Comparison of ENCODE assay signal across 15 cellular contexts in the genomic region with DNA sequence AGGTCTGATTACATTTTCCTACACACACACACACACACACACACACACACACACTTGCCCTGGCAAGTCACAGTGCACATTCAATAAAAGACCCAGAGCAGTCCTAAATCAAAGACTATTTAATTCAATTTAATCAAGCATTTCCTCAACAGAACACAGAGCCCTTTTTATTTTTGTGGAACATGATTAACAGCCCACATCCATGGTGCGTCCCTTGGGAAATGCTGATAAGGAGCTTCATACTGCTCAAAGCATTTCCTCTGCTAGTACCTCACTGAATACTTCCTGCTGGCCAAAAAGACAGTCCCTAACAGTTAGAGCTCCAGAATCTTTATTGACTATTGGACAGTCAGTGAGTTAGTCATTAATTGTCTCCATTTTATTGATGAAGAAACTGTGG. TPM values are rescaled to one million over a fixed set of nuclear protein-coding genes. Genes with fewer than 3 reads are reported as not detected.
DNase-seq lines count a peak whose midpoint lies in the region; TF ChIP-seq lines count a peak whose summit lies in the region.
"Had no signal": no experiment of that assay in that cellular context is flagged by ENCODE, and none has a peak within 500 bp of the region (broad histone marks: within the 10 kb centered on the region; RNA-seq: fewer than 3 reads in every experiment).

No MANE protein-coding gene starts in this region.

- H3K4me2 ChIP-seq in OCI-LY7 (ENCODE audit: low read length), result no peak overlapping the region

- H3K79me2 ChIP-seq in OCI-LY7 (ENCODE audit: insufficient read depth, low read depth, low read length), result no peaks in the 10 kb centered on the region

- H3K36me3 Mint-ChIP-seq in nephron (ENCODE audit: low read depth), result peaks cover 2% of the 10 kb centered on the region
- H3K36me3 Mint-ChIP-seq: activated naive CD8-positive, alpha-beta T cell had no signal

- TF ChIP-seq CTCF in AG09309 (IDR thresholded peaks at IDR 0.05; ENCODE audit: control insufficient read depth, insufficient read depth, low read depth, low read length, missing control alignments) (no peak), OCI-LY7 (conservative IDR thresholded peaks at IDR 0.05; ENCODE audit: low read length) (no peak), fibroblast of pulmonary artery (IDR thresholded peaks at IDR 0.05; ENCODE audit: low read length, missing control alignments) (no peak), nephron (IDR thresholded peaks at IDR 0.05; ENCODE audit: unreplicated experiment in 3 of 3) (no peak)

- no peaks in the 10 kb centered on the region for H3K4me1 ChIP-seq in OCI-LY7 (ENCODE audit: insufficient read depth, low read length, poor library complexity, severe bottlenecking)
- H3K4me1 ChIP-seq: SJCRH30 had no signal

- peaks cover 61% of the 10 kb centered on the region for H3K4me1 Mint-ChIP-seq in nephron

- no peaks in the 10 kb centered on the region for H3K9me2 ChIP-seq in OCI-LY7 (ENCODE audit: insufficient read depth, low read length)

- CTCF ChIA-PET in OCI-LY7 (lab: Charles Lee; ENCODE audit: unreplicated experiment), result no interaction called here

- intact Hi-C loops in OCI-LY7 (cut with micrococcal nuclease; ENCODE audit: unreplicated experiment), result no loop called here

- peak overlapping the region in 2 of 3 experiments; percentile 2 to 3 for H3K4me3 Mint-ChIP-seq in nephron
- H3K4me3 Mint-ChIP-seq: activated naive CD8-positive, alpha-beta T cell; dendritic cell treated with granulocyte-macrophage colony-stimulating factor and Interleukin-4, amounts not matched to agents 40 ng/mL and 50 ng/mL, for 4 days had no signal

- H3K27me3 Mint-ChIP-seq in nephron (ENCODE audit: low read depth), result peaks cover 5% of the 10 kb centered on the region
- H3K27me3 Mint-ChIP-seq: activated naive CD8-positive, alpha-beta T cell had no signal

- H3K27ac Mint-ChIP-seq in nephron, result peak overlapping the region; percentile 97 to 99 (median 98)
- H3K27ac Mint-ChIP-seq: activated naive CD8-positive, alpha-beta T cell; dendritic cell treated with granulocyte-macrophage colony-stimulating factor and Interleukin-4, amounts not matched to agents 40 ng/mL and 50 ng/mL, for 4 days had no signal

- H3K9me3 ChIP-seq in OCI-LY7 (ENCODE audit: low read length), result no peaks in the 10 kb centered on the region
- H3K9me3 ChIP-seq: SJCRH30 had no signal

- peak; percentile 16 for DNase-seq in AG09309 (ENCODE audit: low read depth)
- peak; percentile 8 for DNase-seq in OCI-LY7 (ENCODE audit: low spot score)
- DNase-seq in fibroblast of pulmonary artery (ENCODE audit: low read depth), result peak; percentile 94
- no peak for DNase-seq in NCI-H345 treated with DMSO at 0.1 percent for 48 hours (lab: John Stamatoyannopoulos, UW; ENCODE audit: unreplicated experiment)
- DNase-seq in superior temporal gyrus (ENCODE audit: extremely low spot score), result no peak
- no peak for DNase-seq in NCI-H82 treated with DMSO at 0.1 percent for 48 hours (lab: John Stamatoyannopoulos, UW; ENCODE audit: unreplicated experiment)
- no peak for DNase-seq in DMS79 treated with DMSO at 0.1 percent for 48 hours (lab: John Stamatoyannopoulos, UW)
- DNase-seq: GDM1, NCI-H1436, NCI-H774, SJCRH30, WERI-Rb-1 had no signal

- H2AFZ ChIP-seq in OCI-LY7 (ENCODE audit: low read length), result no peak overlapping the region

- H3K27ac ChIP-seq in OCI-LY7 (ENCODE audit: low read depth, low read length, poor library complexity, severe bottlenecking), result no peak overlapping the region
- H3K27ac ChIP-seq: SJCRH30, WERI-Rb-1 had no signal

- no TSS peak for BruUV-seq in OCI-LY7 (replicated peaks; lab: Mats Ljungman, UMichigan)

- no peak overlapping the region for H3K4me3 ChIP-seq in AG09309 (ENCODE audit: control insufficient read depth, low read depth, low read length)
- no peak overlapping the region for H3K4me3 ChIP-seq in OCI-LY7 (ENCODE audit: low read depth, low read length, poor library complexity, severe bottlenecking)
- H3K4me3 ChIP-seq in fibroblast of pulmonary artery (replicated peaks; ENCODE audit: low read depth, low read length), result no peak overlapping the region
- H3K4me3 ChIP-seq: SJCRH30 had no signal

- H4K20me1 ChIP-seq in OCI-LY7 (ENCODE audit: insufficient read depth, low read length), result no peaks in the 10 kb centered on the region

- H3K36me3 ChIP-seq in OCI-LY7 (ENCODE audit: insufficient read depth, low read length), result no peaks in the 10 kb centered on the region
- H3K36me3 ChIP-seq: SJCRH30, WERI-Rb-1 had no signal

- H3K9me3 Mint-ChIP-seq in nephron, result peaks cover 3% of the 10 kb centered on the region
- H3K9me3 Mint-ChIP-seq: dendritic cell treated with granulocyte-macrophage colony-stimulating factor and Interleukin-4, amounts not matched to agents 40 ng/mL and 50 ng/mL, for 4 days had no signal

- POLR2A ChIA-PET in OCI-LY7 (lab: Charles Lee), result no interaction called here

RNA-seq across cellular contexts. Expression of a gene that starts 43.1 kb away (rescaled TPM):
- total RNA-seq in OCI-LY7 (2014; rRNA removed; shearing (Covaris generic)), result 41.9 and 55.0 TPM in 2 replicates
- total RNA-seq in OCI-LY7 (2022), result 50.6 and 60.4 TPM in 2 replicates

Comparison
In these comparisons a context has a peak if more than half of its experiments do, and no peak if none do; other contexts are left out.
1. DNase-seq: peak in AG09309 (single experiment), OCI-LY7 (single experiment) and fibroblast of pulmonary artery (single experiment); none in NCI-H345 treated with DMSO at 0.1 percent for 48 hours (single experiment), superior temporal gyrus (single experiment), NCI-H82 treated with DMSO at 0.1 percent for 48 hours (single experiment) and DMS79 treated with DMSO at 0.1 percent for 48 hours (single experiment).